ENCODE assay signal across 33 cellular contexts in genomic region chr4:71687057-71687456, GRCh38.
"Had no signal": no experiment of that assay in that cellular context is flagged by ENCODE, and none has a peak within 500 bp of the region (broad histone marks: within the 10 kb centered on the region; RNA-seq: fewer than 3 reads in every experiment).

No MANE protein-coding gene starts in this region.

- H3K36me3 ChIP-seq: breast epithelium, cardiac muscle cell, colonic mucosa, esophagus muscularis mucosa, gastrocnemius medialis, heart left ventricle, WERI-Rb-1 had no signal

- ATAC-seq: activated CD4-positive, CD25-positive, alpha-beta regulatory T cell treated with anti-CD3 and anti-CD28 coated beads, Interleukin-2, amount 50 U/mL, for 24 hours; activated CD8-positive, alpha-beta T cell treated with anti-CD3 and anti-CD28 coated beads for 36 hours; activated T-cell treated with anti-CD3 and anti-CD28 coated beads, Interleukin-2, amount 50 U/mL, for 4 hours; activated T-helper 17 cell treated with anti-CD3 and anti-CD28 coated beads, Interleukin-2, amount 50 U/mL, for 72 hours; foreskin keratinocyte; gastrocnemius medialis; heart left ventricle; T-helper 17 cell had no signal

- H3K27me3 ChIP-seq: breast epithelium, cardiac muscle cell, colonic mucosa, esophagus muscularis mucosa, foreskin keratinocyte, gastrocnemius medialis, heart left ventricle had no signal

- H3K9me3 ChIP-seq: breast epithelium, colonic mucosa, esophagus muscularis mucosa, gastrocnemius medialis, heart left ventricle had no signal

- DNase-seq: activated B cell treated with CpG ODN at 0.5 μM for 24 hours; activated CD4-positive, alpha-beta T cell treated with anti-CD3 and anti-CD28 coated beads for 48 hours; activated CD4-positive, alpha-beta T cell treated with anti-CD3 and anti-CD28 coated beads, Interleukin-2, amount 50 U/mL, for 1 hour; activated CD4-positive, alpha-beta T cell treated with anti-CD3 and anti-CD28 coated beads, Interleukin-2, amount 50 U/mL, for 48 hours; activated CD8-positive, alpha-beta memory T cell treated with anti-CD3 and anti-CD28 coated beads for 24 hours; activated CD8-positive, alpha-beta T cell treated with anti-CD3 and anti-CD28 coated beads for 36 hours; activated effector memory CD4-positive, alpha-beta T cell treated with Interleukin-2 at 50 U/mL for 16 hours; activated gamma-delta T cell treated with Interleukin-2 at 50 U/mL for 16 hours; activated naive CD4-positive, alpha-beta T cell treated with anti-CD3 and anti-CD28 coated beads, Interleukin-2, amount 50 U/mL, for 16 hours; activated naive CD4-positive, alpha-beta T cell treated with Interleukin-2 at 50 U/mL for 16 hours; activated T-cell treated with anti-CD3 and anti-CD28 coated beads, Interleukin-2, amount 50 U/mL, for 4 hours; amygdala; aorta; central memory CD4-positive, alpha-beta T cell; cerebellar nuclear complex; colonic mucosa; effector memory CD4-positive, alpha-beta T cell; erythroblast; foreskin keratinocyte; gastrocnemius medialis; glutamatergic neuron; heart left ventricle; T-helper 1 cell; T-helper 17 cell; T1000; WERI-Rb-1 had no signal

- H3K4me1 ChIP-seq: breast epithelium, colonic mucosa, esophagus muscularis mucosa, foreskin keratinocyte, gastrocnemius medialis, heart left ventricle had no signal

- H3K27ac Mint-ChIP-seq: activated B cell treated with CpG ODN at 0.5 μM for 24 hours; activated CD8-positive, alpha-beta T cell treated with anti-CD3 and anti-CD28 coated beads for 36 hours; activated naive CD8-positive, alpha-beta T cell; activated T-helper 17 cell treated with anti-CD3 and anti-CD28 coated beads, Interleukin-2, amount 50 U/mL, for 72 hours; T-helper 17 cell; T-helper 2 cell treated with Interferon-gamma antibody and Interleukin-4, amounts not matched to agents 5 μg/mL and 100 μg/mL, for 36 hours had no signal

- H3K9me3 Mint-ChIP-seq: activated B cell treated with CpG ODN at 0.5 μM for 24 hours; activated CD8-positive, alpha-beta T cell treated with anti-CD3 and anti-CD28 coated beads for 36 hours; activated T-cell treated with anti-CD3 and anti-CD28 coated beads, Interleukin-2, amount 50 U/mL, for 4 hours; activated T-helper 17 cell treated with anti-CD3 and anti-CD28 coated beads, Interleukin-2, amount 50 U/mL, for 72 hours; T-helper 2 cell treated with Interferon-gamma antibody and Interleukin-4, amounts not matched to agents 5 μg/mL and 100 μg/mL, for 36 hours had no signal

- H3K4me1 Mint-ChIP-seq: activated B cell treated with CpG ODN at 0.5 μM for 24 hours; activated T-helper 17 cell treated with anti-CD3 and anti-CD28 coated beads, Interleukin-2, amount 50 U/mL, for 72 hours had no signal

- H3K36me3 Mint-ChIP-seq: activated naive CD8-positive, alpha-beta T cell had no signal

- H3K4me3 Mint-ChIP-seq: activated B cell treated with CpG ODN at 0.5 μM for 24 hours; activated CD8-positive, alpha-beta T cell treated with anti-CD3 and anti-CD28 coated beads for 36 hours; activated naive CD8-positive, alpha-beta T cell; activated T-cell treated with anti-CD3 and anti-CD28 coated beads, Interleukin-2, amount 50 U/mL, for 4 hours; activated T-helper 17 cell treated with anti-CD3 and anti-CD28 coated beads, Interleukin-2, amount 50 U/mL, for 72 hours; T-helper 17 cell; T-helper 2 cell treated with Interferon-gamma antibody and Interleukin-4, amounts not matched to agents 5 μg/mL and 100 μg/mL, for 36 hours had no signal

- H3K27ac ChIP-seq: breast epithelium, cardiac muscle cell, colonic mucosa, esophagus muscularis mucosa, foreskin keratinocyte, gastrocnemius medialis, heart left ventricle, WERI-Rb-1 had no signal

- H3K4me3 ChIP-seq: breast epithelium, cardiac muscle cell, colonic mucosa, esophagus muscularis mucosa, gastrocnemius medialis, heart left ventricle had no signal
